Comparison of ENCODE assay signal across 25 cellular contexts in genomic region chr2:101812226-101812625, GRCh38.
"Had no signal": no experiment of that assay in that cellular context is flagged by ENCODE, and none has a peak within 500 bp of the region (broad histone marks: within the 10 kb centered on the region; RNA-seq: fewer than 3 reads in every experiment).

No MANE protein-coding gene starts in this region.

- H3K4me3 ChIP-seq: cardiac muscle cell, esophagus squamous epithelium, gastrocnemius medialis, left ventricle myocardium inferior, pancreas, psoas muscle, right atrium auricular region, tibial artery had no signal

- H3K27me3 Mint-ChIP-seq: activated naive CD8-positive, alpha-beta T cell treated with anti-CD3 and anti-CD28 coated beads, Interleukin-2, amount 10 ng/mL, durations not matched to agents 7 days and 5 days; natural killer cell treated with Interleukin-12 subunit alpha and Interleukin-12 subunit beta and Interleukin-15 and Interleukin-18, amount 100 ng/mL, for 72 hours; stimulated activated naive CD8-positive, alpha-beta T cell treated with anti-CD3 and anti-CD28 coated beads, Interleukin-15, Interleukin-2, amounts not matched to agents 100 ng/mL and 50 ng/mL, for 24 hours had no signal

- H3K36me3 ChIP-seq: cardiac muscle cell, esophagus squamous epithelium, gastrocnemius medialis, left ventricle myocardium inferior, pancreas, right atrium auricular region, tibial artery, WERI-Rb-1 had no signal

- H3K27ac Mint-ChIP-seq: activated CD8-positive, alpha-beta T cell treated with anti-CD3 and anti-CD28 coated beads, Interleukin-2, amount 10 ng/mL, durations not matched to agents 7 days and 5 days; activated naive CD8-positive, alpha-beta T cell treated with anti-CD3 and anti-CD28 coated beads, Interleukin-2, amount 10 ng/mL, durations not matched to agents 7 days and 5 days; activated T-helper 2 cell treated with anti-CD3 and anti-CD28 coated beads, Interferon-gamma antibody, Interleukin-2, Interleukin-4, amounts not matched to agents 10 μg/mL and 5 μg/mL and 100 μg/mL, durations not matched to agents 14 hours and 24 hours and 36 hours; natural killer cell treated with Interleukin-12 subunit alpha and Interleukin-12 subunit beta and Interleukin-15 and Interleukin-18, amount 100 ng/mL, for 72 hours; stimulated activated naive CD8-positive, alpha-beta T cell treated with anti-CD3 and anti-CD28 coated beads, Interleukin-15, Interleukin-2, amounts not matched to agents 100 ng/mL and 50 ng/mL, for 24 hours had no signal

- H3K27me3 ChIP-seq: cardiac muscle cell, esophagus squamous epithelium, gastrocnemius medialis, pancreas, right atrium auricular region, tibial artery had no signal

- FAIRE-seq: endothelial cell of umbilical vein, pancreas, TTC549 had no signal

- H3K4me3 Mint-ChIP-seq: activated CD8-positive, alpha-beta T cell treated with anti-CD3 and anti-CD28 coated beads, Interleukin-2, amount 10 ng/mL, durations not matched to agents 7 days and 5 days; activated naive CD8-positive, alpha-beta T cell treated with anti-CD3 and anti-CD28 coated beads, Interleukin-2, amount 10 ng/mL, durations not matched to agents 7 days and 5 days; natural killer cell treated with Interleukin-12 subunit alpha and Interleukin-12 subunit beta and Interleukin-15 and Interleukin-18, amount 100 ng/mL, for 72 hours; stimulated activated naive CD8-positive, alpha-beta T cell treated with anti-CD3 and anti-CD28 coated beads, Interleukin-15, Interleukin-2, amounts not matched to agents 100 ng/mL and 50 ng/mL, for 24 hours had no signal

- DNase-seq: activated CD4-positive, alpha-beta T cell treated with anti-CD3 and anti-CD28 coated beads for 1 hour; activated CD4-positive, alpha-beta T cell treated with anti-CD3 and anti-CD28 coated beads, Interleukin-2, amount 50 U/mL, for 1 hour; activated CD8-positive, alpha-beta T cell treated with anti-CD3 and anti-CD28 coated beads, Interleukin-2, amount 10 ng/mL, durations not matched to agents 7 days and 5 days; activated naive CD4-positive, alpha-beta T cell; activated naive CD8-positive, alpha-beta T cell treated with anti-CD3 and anti-CD28 coated beads, Interleukin-2, amount 10 ng/mL, durations not matched to agents 7 days and 5 days; activated T-cell treated with anti-CD3 and anti-CD28 coated beads, Interleukin-2, amount 50 U/mL, for 1 hour; amygdala; effector CD8-positive, alpha-beta T cell; esophagus squamous epithelium; gastrocnemius medialis; hypothalamus; left ventricle myocardium inferior; midbrain; pancreas; psoas muscle; stimulated activated CD4-positive, alpha-beta T cell treated with anti-CD3 and anti-CD28 coated beads, Interleukin-12 subunit alpha, Interleukin-12 subunit beta, amount 100 ng/mL, for 4 hours; tibial artery; WERI-Rb-1 had no signal

- H3K27ac ChIP-seq: cardiac muscle cell, esophagus squamous epithelium, gastrocnemius medialis, left ventricle myocardium inferior, pancreas, psoas muscle, right atrium auricular region, tibial artery, WERI-Rb-1 had no signal

- H3K9me3 Mint-ChIP-seq: activated T-helper 2 cell treated with anti-CD3 and anti-CD28 coated beads, Interferon-gamma antibody, Interleukin-2, Interleukin-4, amounts not matched to agents 10 μg/mL and 5 μg/mL and 100 μg/mL, durations not matched to agents 14 hours and 24 hours and 36 hours; natural killer cell treated with Interleukin-12 subunit alpha and Interleukin-12 subunit beta and Interleukin-15 and Interleukin-18, amount 100 ng/mL, for 72 hours had no signal

- H3K9me3 ChIP-seq: esophagus squamous epithelium, gastrocnemius medialis, left ventricle myocardium inferior, pancreas, psoas muscle, right atrium auricular region, tibial artery had no signal

- H3K36me3 Mint-ChIP-seq: natural killer cell treated with Interleukin-12 subunit alpha and Interleukin-12 subunit beta and Interleukin-15 and Interleukin-18, amount 100 ng/mL, for 72 hours had no signal

- ATAC-seq: activated CD8-positive, alpha-beta T cell treated with anti-CD3 and anti-CD28 coated beads, Interleukin-2, amount 10 ng/mL, durations not matched to agents 7 days and 5 days; gastrocnemius medialis; natural killer cell treated with Interleukin-12 subunit alpha and Interleukin-12 subunit beta and Interleukin-15 and Interleukin-18, amount 100 ng/mL, for 72 hours; pancreas; psoas muscle had no signal
